8 cellular contexts compared by ENCODE assay signal in the genomic region with DNA sequence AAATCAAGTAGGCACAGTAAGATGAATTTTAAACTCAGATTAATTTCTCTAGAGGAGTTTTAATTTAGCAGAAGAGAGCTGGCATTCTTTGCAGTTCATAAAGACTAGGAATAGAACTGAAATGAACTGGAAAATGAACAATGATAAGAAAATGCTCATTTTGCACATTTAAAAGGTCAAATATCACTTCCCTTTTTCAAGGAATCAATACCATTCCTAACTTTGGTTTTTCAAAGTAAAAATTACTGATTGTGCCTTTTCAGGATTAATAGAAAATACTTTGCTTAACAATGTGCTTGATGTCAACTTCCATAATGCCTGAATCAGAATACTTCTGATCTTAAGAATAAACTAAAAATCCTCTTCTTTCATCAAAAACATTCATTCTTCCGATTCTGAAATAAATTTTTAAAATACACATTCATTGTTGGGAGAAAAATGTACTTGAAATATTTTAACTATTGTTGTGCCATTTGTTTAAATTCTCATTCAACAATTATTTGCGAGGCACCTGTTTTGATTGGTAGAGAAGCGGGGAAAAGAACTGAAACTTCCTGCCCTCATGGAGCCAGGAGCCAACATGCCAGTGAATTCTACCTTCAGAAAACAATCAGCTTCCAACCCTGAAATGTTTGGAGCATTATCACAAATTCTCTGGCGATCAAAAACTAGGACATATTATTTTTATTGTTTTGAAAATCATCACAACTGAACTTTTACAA. TPM values are rescaled to one million over a fixed set of nuclear protein-coding genes. Genes with fewer than 3 reads are reported as not detected.
DNase-seq lines count a peak whose midpoint lies in the region; ATAC-seq and TF ChIP-seq lines count a peak whose summit lies in the region.

No MANE protein-coding gene starts in this region.

- H3K27me3 ChIP-seq in heart right ventricle: no peaks in the 10 kb centered on the region
- H3K27me3 ChIP-seq in right lobe of liver: no peaks in the 10 kb centered on the region
- H3K27me3 ChIP-seq in vagina: no peaks in the 10 kb centered on the region
- no peaks in the 10 kb centered on the region for H3K27me3 ChIP-seq in transverse colon

- intact Hi-C loops in heart right ventricle (cut with DNase I) (loop anchor here in 2 of 10 donors (5.0 kb wide), 2 partner anchors 62 to 67 kb away; no protein-coding TSS in a partner anchor), Right ventricle myocardium inferior (cut with DNase I) (loop anchor here (5.0 kb wide), 1 partner anchor 67 kb away; no protein-coding TSS in a partner anchor), right lobe of liver (cut with DNase I) (loop anchor here in 1 of 2 donors (10.0 kb wide), 1 partner anchor 65 kb away; no protein-coding TSS in a partner anchor), vagina (cut with DNase I) (no loop called here), transverse colon (cut with DNase I; ENCODE audit: low total_unique reads) (loop anchor here (2.0 kb wide), 1 partner anchor 59 kb away; no protein-coding TSS in a partner anchor)

- TF ChIP-seq CTCF in heart right ventricle (IDR thresholded peaks at IDR 0.05) (no peak), astrocyte of the cerebellum (IDR thresholded peaks at IDR 0.05; ENCODE audit: low read depth, low read length, missing control alignments) (no peak), right lobe of liver (IDR thresholded peaks at IDR 0.05) (no peak), vagina (IDR thresholded peaks at IDR 0.05) (no peak), transverse colon (IDR thresholded peaks at IDR 0.05) (no peak)

- WGBS in heart right ventricle, 2 donors: 54 to 63% methylated on average over 4 of the region's 4 CpGs
- 17% methylated on average over 4 of the region's 4 CpGs for WGBS in right lobe of liver (ENCODE audit: insufficient coverage, low coverage, low lambda C conversion rate, missing lambda C conversion rate)
- WGBS in transverse colon (ENCODE audit: low coverage in 1 of 2), 2 donors: 58 to 79% methylated on average over 4 of the region's 4 CpGs

- no peak overlapping the region for H3K27ac ChIP-seq in heart right ventricle
- peak overlapping the region in 2 of 3 donors; percentile 3 to 18 for H3K27ac ChIP-seq in right lobe of liver
- H3K27ac ChIP-seq in vagina: no peak overlapping the region
- H3K27ac ChIP-seq in transverse colon: no peak overlapping the region

- in situ Hi-C loops in astrocyte of the cerebellum (cut with HindIII; ENCODE audit: low sequenced_read_pairs) (no loop called here), transverse colon (cut with MboI; ENCODE audit: low pct_ligation_motif_present in 1 of 4, low pct_unique_long_range_greater_than_20kb in 1 of 4, low sequenced_read_pairs in 3 of 4) (no loop called here)

- peaks cover 6 to 72% (median 56%) of the 10 kb centered on the region in 9 donors for H3K4me1 ChIP-seq in heart right ventricle
- H3K4me1 ChIP-seq in right lobe of liver: peaks cover 0 to 50% (median 12%) of the 10 kb centered on the region in 4 donors
- H3K4me1 ChIP-seq in vagina: peaks cover 54% of the 10 kb centered on the region
- H3K4me1 ChIP-seq in transverse colon: peaks cover 19 to 54% (median 37%) of the 10 kb centered on the region in 4 donors

- TF ChIP-seq POLR2A in right lobe of liver (IDR thresholded peaks at IDR 0.05): no peak
- TF ChIP-seq POLR2A in vagina (IDR thresholded peaks at IDR 0.05): no peak
- TF ChIP-seq POLR2A in transverse colon (IDR thresholded peaks at IDR 0.05): no peak

- ATAC-seq in heart right ventricle (no peak), Right ventricle myocardium inferior (no peak), right lobe of liver (no peak), HG03196 (IDR thresholded peaks at IDR 0.05; ENCODE audit: unreplicated experiment) (no peak)

- H3K9me3 ChIP-seq in heart right ventricle: no peaks in the 10 kb centered on the region
- no peaks in the 10 kb centered on the region for H3K9me3 ChIP-seq in right lobe of liver
- H3K9me3 ChIP-seq in vagina: no peaks in the 10 kb centered on the region
- no peaks in the 10 kb centered on the region for H3K9me3 ChIP-seq in transverse colon

- DNase-seq in heart right ventricle (no peak), Right ventricle myocardium inferior (ENCODE audit: missing footprints) (no peak), astrocyte of the cerebellum (ENCODE audit: low read depth) (no peak), right lobe of liver (no peak), vagina (ENCODE audit: extremely low spot score in 2 of 2) (no peak), transverse colon (no peak), NOMO-1 treated with DMSO at 0.1 percent for 48 hours (lab: John Stamatoyannopoulos, UW; ENCODE audit: unreplicated experiment) (no peak)

- H3K36me3 ChIP-seq in heart right ventricle (peaks cover 0 to 4% (median 0%) of the 10 kb centered on the region in 9 donors), right lobe of liver (no peaks in the 10 kb centered on the region), vagina (no peaks in the 10 kb centered on the region), transverse colon (no peaks in the 10 kb centered on the region)

- H3K4me3 ChIP-seq in heart right ventricle: peak overlapping the region in 8 of 10 donors; percentile 79 to 99 (median 98)
- H3K4me3 ChIP-seq in astrocyte of the cerebellum (ENCODE audit: low read depth, low read length): peak overlapping the region; percentile 82
- H3K4me3 ChIP-seq in right lobe of liver: peak overlapping the region; percentile 94 to 99 (median 96)
- H3K4me3 ChIP-seq in vagina: peak overlapping the region; percentile 74 to 99
- H3K4me3 ChIP-seq in transverse colon: peak overlapping the region in 2 of 4 donors; percentile 90 to 96

- no peak for TF ChIP-seq EP300 in transverse colon (IDR thresholded peaks at IDR 0.05; ENCODE audit: low read depth)

RNA-seq across cellular contexts. Expression of gene SCAF4, which starts 2.1 kb away (rescaled TPM):
- 10 to 100 TPM; 18.4 to 22.3 (median 20.5) TPM for total RNA-seq in heart right ventricle
- 1 to 10 TPM; 5.6 to 7.6 TPM for polyA plus RNA-seq in heart right ventricle
- total RNA-seq in Right ventricle myocardium inferior: 15.9 TPM
- total RNA-seq in right lobe of liver: 10 to 100 TPM; 10.1 to 18.5 (median 13.7) TPM
- total RNA-seq in vagina: 23.1 TPM
- total RNA-seq in transverse colon: 10 to 100 TPM; 23.2 to 31.0 (median 26.8) TPM

Comparison
In these comparisons a context has a peak if more than half of its experiments do, and no peak if none do; other contexts are left out.
1. H3K27ac ChIP-seq: peak in right lobe of liver (2 of 3); none in heart right ventricle (0 of 10), vagina (single experiment) and transverse colon (0 of 4).